In the genomic region with DNA sequence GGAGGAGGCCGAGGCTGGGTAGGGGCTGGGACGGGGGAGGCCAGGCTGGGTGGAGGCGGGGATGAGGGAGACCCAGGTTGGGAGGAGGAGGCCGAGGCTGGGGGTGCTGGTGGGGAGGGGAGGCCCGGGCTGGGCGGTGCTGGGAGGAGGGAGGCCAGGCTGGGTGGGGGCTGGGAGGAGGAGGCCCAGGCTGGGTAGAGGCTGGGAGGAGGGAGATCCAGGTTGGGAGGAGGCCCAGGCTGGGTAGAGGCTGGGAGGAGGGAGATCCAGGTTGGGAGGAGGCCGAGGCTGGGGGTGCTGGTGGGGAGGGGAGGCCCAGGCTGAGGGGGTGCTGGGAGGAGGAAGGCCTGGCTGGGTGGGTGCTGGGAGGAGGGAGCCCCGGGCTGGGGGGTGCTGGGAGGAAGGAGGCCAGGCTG, we compare ENCODE assay signal across 22 cellular contexts. TPM values are rescaled to one million over a fixed set of nuclear protein-coding genes. Genes with fewer than 3 reads are reported as not detected.
"Had no signal": no experiment of that assay in that cellular context is flagged by ENCODE, and none has a peak within 500 bp of the region (broad histone marks: within the 10 kb centered on the region; RNA-seq: fewer than 3 reads in every experiment).

No MANE protein-coding gene starts in this region.

- H3K27me3 ChIP-seq: brain microvascular endothelial cell had no signal

- H3K27me3 Mint-ChIP-seq: activated CD4-positive, alpha-beta memory T cell treated with anti-CD3 and anti-CD28 coated beads, Interleukin-2, amount 10 ng/mL, durations not matched to agents 7 days and 5 days; activated CD4-positive, alpha-beta T cell treated with anti-CD3 and anti-CD28 coated beads for 36 hours; activated naive CD8-positive, alpha-beta T cell; activated T-helper 17 cell treated with anti-CD3 and anti-CD28 coated beads, Interleukin-2, amount 50 U/mL, for 72 hours had no signal

- H3K4me3 ChIP-seq: PC-9 had no signal

- H3K9me3 Mint-ChIP-seq: activated CD4-positive, alpha-beta memory T cell treated with anti-CD3 and anti-CD28 coated beads, Interleukin-2, amount 10 ng/mL, durations not matched to agents 7 days and 5 days; activated naive CD4-positive, alpha-beta T cell treated with anti-CD3 and anti-CD28 coated beads for 36 hours; activated T-helper 17 cell treated with anti-CD3 and anti-CD28 coated beads, Interleukin-2, amount 50 U/mL, for 72 hours had no signal

- DNase-seq: activated CD4-positive, alpha-beta memory T cell treated with anti-CD3 and anti-CD28 coated beads, Interleukin-2, amount 10 ng/mL, durations not matched to agents 7 days and 5 days; activated CD4-positive, alpha-beta T cell treated with anti-CD3 and anti-CD28 coated beads for 36 hours; activated CD4-positive, alpha-beta T cell treated with anti-CD3 and anti-CD28 coated beads, Interleukin-2, amount 50 U/mL, for 1 hour; activated gamma-delta T cell; activated naive CD4-positive, alpha-beta T cell treated with anti-CD3 and anti-CD28 coated beads for 36 hours; activated T-cell treated with anti-CD3 and anti-CD28 coated beads for 4 hours; activated T-cell treated with anti-CD3 and anti-CD28 coated beads, Interleukin-2, amount 50 U/mL, for 48 hours; amygdala; brain microvascular endothelial cell; Karpas-422; MM.1S; NCI-H1105; NCI-H1694 treated with DMSO at 0.1 percent for 48 hours; NCI-H2029 treated with DMSO at 0.1 percent for 48 hours; NCI-H524; PC-9; SHP77 treated with DMSO at 0.1 percent for 48 hours; T-helper 1 cell had no signal

- H3K27ac ChIP-seq: brain microvascular endothelial cell, PC-9, VCaP had no signal

- H2AFZ ChIP-seq: PC-9 had no signal

- H3K27ac Mint-ChIP-seq: activated CD4-positive, alpha-beta memory T cell treated with anti-CD3 and anti-CD28 coated beads, Interleukin-2, amount 10 ng/mL, durations not matched to agents 7 days and 5 days; activated CD4-positive, alpha-beta T cell treated with anti-CD3 and anti-CD28 coated beads for 36 hours; activated naive CD4-positive, alpha-beta T cell treated with anti-CD3 and anti-CD28 coated beads for 36 hours had no signal

- H3K4me3 Mint-ChIP-seq: activated CD4-positive, alpha-beta memory T cell treated with anti-CD3 and anti-CD28 coated beads, Interleukin-2, amount 10 ng/mL, durations not matched to agents 7 days and 5 days; activated CD4-positive, alpha-beta T cell treated with anti-CD3 and anti-CD28 coated beads for 36 hours; activated naive CD4-positive, alpha-beta T cell treated with anti-CD3 and anti-CD28 coated beads for 36 hours; activated T-helper 17 cell treated with anti-CD3 and anti-CD28 coated beads, Interleukin-2, amount 50 U/mL, for 72 hours had no signal

- H3K4me2 ChIP-seq: PC-9 had no signal

- ATAC-seq: activated T-helper 17 cell treated with anti-CD3 and anti-CD28 coated beads, Interleukin-2, amount 50 U/mL, for 72 hours had no signal

- H3K36me3 ChIP-seq: brain microvascular endothelial cell had no signal

RNA-seq across cellular contexts. Expression of a gene that starts 21.4 kb away (rescaled TPM):
- total RNA-seq: SK-MEL-5 had no signal
